In the genomic region with DNA sequence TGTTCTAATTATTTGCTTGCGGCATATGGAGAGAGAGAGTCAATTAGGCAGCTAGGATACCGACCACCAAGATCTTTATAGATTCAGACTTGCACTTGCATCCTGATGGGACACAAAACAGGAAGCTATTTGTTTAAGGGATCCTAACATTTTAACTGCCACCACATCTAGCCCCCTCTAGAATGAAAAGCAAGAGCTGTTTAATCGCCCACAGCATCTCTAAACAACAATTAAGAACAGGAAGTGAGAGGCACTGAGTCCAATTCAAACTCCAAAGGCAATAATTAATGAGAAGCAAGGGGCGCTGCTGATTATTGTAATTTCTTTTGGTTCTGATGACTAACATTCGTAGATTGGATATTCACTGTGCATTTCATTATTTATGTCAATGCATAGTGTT, we compare ENCODE assay signal across 27 cellular contexts.
A peak's percentile ranks its signal among the peaks of the same experiment; 100 is the strongest.
DNase-seq lines count a peak whose midpoint lies in the region; ATAC-seq, FAIRE-seq and TF ChIP-seq lines count a peak whose summit lies in the region.
"Had no signal": no experiment of that assay in that cellular context is flagged by ENCODE, and none has a peak within 500 bp of the region (broad histone marks: within the 10 kb centered on the region; RNA-seq: fewer than 3 reads in every experiment).

No MANE protein-coding gene starts in this region.

- FAIRE-seq in GM12891 (lab: Jason Lieb, UNC) = no peak
- FAIRE-seq: GM18507, RCC 7860 had no signal

- DNase-seq in NCI-H1092 treated with DMSO at 0.1 percent for 48 hours (lab: John Stamatoyannopoulos, UW) = peak; percentile 17
- no peak for DNase-seq in NCI-H1092 (lab: John Stamatoyannopoulos, UW)
- DNase-seq in GM12891 (ENCODE audit: insufficient read length, low spot score) = no peak
- DNase-seq in NCI-H146 (lab: John Stamatoyannopoulos, UW) = peak; percentile 80
- peak; percentile 63 for DNase-seq in SK-N-MC (ENCODE audit: low read depth, low spot score)
- DNase-seq in NAMALWA (ENCODE audit: low spot score) = no peak
- DNase-seq: ACHN, BE2C, DMS79 treated with DMSO at 0.1 percent for 48 hours, GF-D8, HCEC 1CT, KBM-7, MV-4-11, NCI-H1694 treated with DMSO at 0.1 percent for 48 hours, NCI-H345, NCI-H524, OCI-M1, SIG-M5, SK-N-SH, SW 1271, T-helper 9 cell had no signal

- no peak for TF ChIP-seq POLR2A in GM12891 (IDR thresholded peaks at IDR 0.05; ENCODE audit: low read depth, low read length)

- H3K27ac ChIP-seq in SK-N-MC = no peak overlapping the region
- H3K27ac ChIP-seq: 22Rv1 had no signal

- peak overlapping the region; percentile 38; the same call in 1 of the 2 replicates for H3K4me3 ChIP-seq in SK-N-MC
- H3K4me3 ChIP-seq: GM23338 had no signal

- H3K9me3 ChIP-seq in SK-N-MC (ENCODE audit: low read depth, low read length) = no peaks in the 10 kb centered on the region
- H3K9me3 ChIP-seq: BE2C, SK-N-SH had no signal

- H3K9ac ChIP-seq in SK-N-MC (ENCODE audit: insufficient read length) = no peak overlapping the region
- H3K9ac ChIP-seq: SK-N-SH had no signal

- no peaks in the 10 kb centered on the region for H3K36me3 ChIP-seq in SK-N-MC (ENCODE audit: insufficient read depth, low read length)
- H3K36me3 ChIP-seq: BE2C had no signal

- ATAC-seq in GM21390 (IDR thresholded peaks at IDR 0.05; ENCODE audit: unreplicated experiment) = no peak
- ATAC-seq in GM21619 (IDR thresholded peaks at IDR 0.05; ENCODE audit: unreplicated experiment) = no peak

TF ChIP-seq in GM12891, 5 proteins besides CTCF, POLR2A, EP300 and RAD21:
- TF ChIP-seq PAX5 (IDR thresholded peaks at IDR 0.05; ENCODE audit: insufficient read depth, low read length, severe bottlenecking) (no peak), POU2F2 (IDR thresholded peaks at IDR 0.05; ENCODE audit: low read depth, low read length) (no peak), SPI1 (IDR thresholded peaks at IDR 0.05; ENCODE audit: low read depth, low read length) (0 out of 2 replicates have a peak, but pooled peaks have one; percentile 8), TAF1 (IDR thresholded peaks at IDR 0.05; ENCODE audit: low read depth, low read length) (no peak), POLR2AphosphoS5 (IDR thresholded peaks at IDR 0.05; ENCODE audit: low read depth, low read length) (no peak)

Comparison
In these comparisons a context has a peak if more than half of its experiments do, and no peak if none do; other contexts are left out.
1. DNase-seq: peak in NCI-H1092 treated with DMSO at 0.1 percent for 48 hours (single experiment), NCI-H146 (single experiment) and SK-N-MC (single experiment); none in NCI-H1092 (single experiment), GM12891 (single experiment) and NAMALWA (single experiment).